1 cellular context compared by ENCODE assay signal in genomic region chrY:7110086-7110485, GRCh38.
TF ChIP-seq lines count a peak whose summit lies in the region.

No MANE protein-coding gene starts in this region.

TF ChIP-seq in SK-N-SH, 30 proteins besides CTCF, POLR2A, EP300 and RAD21 (continued from another document):
- no peak for TF ChIP-seq REST (IDR thresholded peaks at IDR 0.05; ENCODE audit: low read depth, low read length)
